ENCODE assay signal across 8 cellular contexts in the genomic region with DNA sequence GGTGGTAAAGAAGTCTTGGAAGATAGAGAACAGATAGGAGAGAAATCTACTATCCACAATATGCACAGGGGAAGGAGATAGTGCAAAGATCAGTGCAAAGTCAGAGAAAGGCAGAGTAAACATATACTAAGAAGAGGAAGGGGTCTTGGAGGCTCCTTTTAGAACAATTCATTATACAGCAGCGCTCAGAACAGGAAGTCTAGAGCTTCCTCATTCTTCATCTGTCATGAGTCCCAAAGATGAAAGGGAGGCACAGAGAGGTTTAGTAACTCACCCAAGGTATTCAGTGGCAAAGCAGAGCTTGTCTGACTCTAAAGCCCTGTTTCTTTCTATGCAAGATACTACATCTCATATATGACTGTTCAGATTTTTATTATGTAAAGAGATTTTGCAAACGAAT. TPM values are rescaled to one million over a fixed set of nuclear protein-coding genes. Genes with fewer than 3 reads are reported as not detected.
A peak's percentile ranks its signal among the peaks of the same experiment; 100 is the strongest.
DNase-seq lines count a peak whose midpoint lies in the region; ATAC-seq, FAIRE-seq and TF ChIP-seq lines count a peak whose summit lies in the region.
"Had no signal": no experiment of that assay in that cellular context is flagged by ENCODE, and none has a peak within 500 bp of the region (broad histone marks: within the 10 kb centered on the region; RNA-seq: fewer than 3 reads in every experiment).

No MANE protein-coding gene starts in this region.

- peak overlapping the region in 8 of 21 experiments; percentile 74 to 92 (median 85) for H3K27ac ChIP-seq in skin epidermis
- H3K27ac ChIP-seq: foreskin keratinocyte had no signal

- ATAC-seq in GM19395 (IDR thresholded peaks at IDR 0.05; ENCODE audit: unreplicated experiment): peak; percentile 31
- ATAC-seq: foreskin keratinocyte had no signal

- DNase-seq in SIG-M5 (lab: John Stamatoyannopoulos, UW) (peak; percentile 65), epithelial cell of proximal tubule (ENCODE audit: low read depth) (no peak), SHP77 (lab: John Stamatoyannopoulos, UW) (no peak), T1000 (lab: John Stamatoyannopoulos, UW) (no peak), HTR-8/SVneo (ENCODE audit: insufficient read length, low spot score) (no peak)

- H3K4me3 ChIP-seq in epithelial cell of proximal tubule (ENCODE audit: low read depth, low read length): peak overlapping the region; percentile 86
- H3K4me3 ChIP-seq in skin epidermis: peak overlapping the region in 6 of 7 experiments; percentile 44 to 63 (median 56)

- no peak for TF ChIP-seq CTCF in epithelial cell of proximal tubule (conservative IDR thresholded peaks at IDR 0.05; ENCODE audit: low read depth, low read length)

- FAIRE-seq in HTR-8/SVneo (lab: Jason Lieb, UNC): no peak

RNA-seq across cellular contexts. Expression of gene SP110, which starts 1.4 kb away (rescaled TPM):
- total RNA-seq in epithelial cell of proximal tubule: 10.1 and 11.7 TPM in 2 replicates

RNA-seq across cellular contexts. Expression of gene SP140, which starts 7.1 kb away (rescaled TPM):
- 4.6 and 5.3 TPM in 2 replicates for total RNA-seq in epithelial cell of proximal tubule
